Comparison of ENCODE assay signal across 12 cellular contexts in genomic region chr12:11089246-11089645, GRCh38. TPM values are rescaled to one million over a fixed set of nuclear protein-coding genes. Genes with fewer than 3 reads are reported as not detected.
"Had no signal": no experiment of that assay in that cellular context is flagged by ENCODE, and none has a peak within 500 bp of the region (broad histone marks: within the 10 kb centered on the region; RNA-seq: fewer than 3 reads in every experiment).

No MANE protein-coding gene starts in this region.

- H2AFZ ChIP-seq: GM23248, GM23338 had no signal

- H3K9me3 ChIP-seq: HAP-1 had no signal

- H3K9me3 Mint-ChIP-seq: HFFc6 had no signal

- H3K27ac Mint-ChIP-seq: GM23338, H9, HFFc6 had no signal

- H3K36me3 ChIP-seq: HAP-1 had no signal

- H3K9ac ChIP-seq: GM23248 had no signal

- FAIRE-seq: H1, H54 had no signal

- H3K4me1 Mint-ChIP-seq: GM23338, H9 had no signal

- ATAC-seq: GM23338, HCT116 had no signal

- DNase-seq: GM23248, GOT3, H7, H9, HCEC 1CT, HFFc6 had no signal

- H3K4me3 Mint-ChIP-seq: GM23338, H9, HFFc6 had no signal

- H3K4me2 ChIP-seq: GM23338 had no signal

- H3K27ac ChIP-seq: GM23248 had no signal

- H3K4me3 ChIP-seq: GM23248, GM23338, HAP-1 had no signal

- H3K4me1 ChIP-seq: HAP-1 had no signal

RNA-seq across cellular contexts. Expression of gene TAS2R43, which starts 2.9 kb away (rescaled TPM):
- total RNA-seq: GM23248, H1, H4, H7, HFFc6 had no signal
- polyA plus RNA-seq: GM23248, GM23338 had no signal

RNA-seq across cellular contexts. Expression of gene TAS2R46, which starts 27.2 kb away (rescaled TPM):
- total RNA-seq: GM23248, H1 had no signal
- polyA plus RNA-seq: GM23248 had no signal

RNA-seq across cellular contexts. Expression of gene TAS2R30, which starts 45.2 kb away (rescaled TPM):
- polyA plus RNA-seq: GM23248 had no signal

RNA-seq across cellular contexts. Expression of gene TAS2R31, which starts 58.0 kb away (rescaled TPM):
- total RNA-seq: H4 had no signal
- polyA plus RNA-seq: GM23338 had no signal
